ENCODE assay signal across 7 cellular contexts in genomic region chr20:32205502-32206382, GRCh38. TPM values are rescaled to one million over a fixed set of nuclear protein-coding genes. Genes with fewer than 3 reads are reported as not detected.
DNase-seq lines count a peak whose midpoint lies in the region; ATAC-seq and TF ChIP-seq lines count a peak whose summit lies in the region.

No MANE protein-coding gene starts in this region.

- CTCF ChIA-PET in activated B cell treated with CpG ODN at 0.5 μM for 24 hours (lab: Charles Lee) = interaction anchor here (0.6 kb wide), 1 partner anchor 298 kb away, joined by 3 read pairs; no protein-coding TSS in a partner anchor

- H3K9me3 Mint-ChIP-seq in activated B cell treated with CpG ODN at 0.5 μM for 24 hours = no peaks in the 10 kb centered on the region

- no peaks in the 10 kb centered on the region for H3K27me3 Mint-ChIP-seq in activated B cell treated with CpG ODN at 0.5 μM for 24 hours

- ATAC-seq in activated B cell treated with CpG ODN at 0.5 μM for 24 hours (ENCODE audit: low read depth) (no peak), GM18909 (IDR thresholded peaks at IDR 0.05; ENCODE audit: poor library complexity, unreplicated experiment) (no peak), GM18498 (IDR thresholded peaks at IDR 0.05; ENCODE audit: unreplicated experiment) (no peak)

- H3K9me3 ChIP-seq in KOPT-K1 (ENCODE audit: insufficient read depth, low read length, poor library complexity, severe bottlenecking) (no peaks in the 10 kb centered on the region), stomach smooth muscle (ENCODE audit: control insufficient read depth in 2 of 2, low read length in 2 of 2) (no peaks in the 10 kb centered on the region)

- H3K4me3 Mint-ChIP-seq in activated B cell treated with CpG ODN at 0.5 μM for 24 hours = peak overlapping the region; percentile 91

- H3K36me3 ChIP-seq in KOPT-K1 (ENCODE audit: insufficient read depth, low read length) (peaks cover 67% of the 10 kb centered on the region), stomach smooth muscle (ENCODE audit: control insufficient read depth in 2 of 2, insufficient read depth in 2 of 2, low read length in 2 of 2) (peaks cover 10 to 17% of the 10 kb centered on the region in 2 donors)

- peaks cover 63% of the 10 kb centered on the region for H3K4me1 Mint-ChIP-seq in activated B cell treated with CpG ODN at 0.5 μM for 24 hours

- peak overlapping the region; percentile 85 for H3K27ac ChIP-seq in KOPT-K1 (ENCODE audit: low read depth, low read length, poor library complexity, severe bottlenecking)
- peak overlapping the region; percentile 70 for H3K27ac ChIP-seq in stomach smooth muscle (ENCODE audit: low read length)

- H3K4me1 ChIP-seq in stomach smooth muscle (ENCODE audit: control insufficient read depth, insufficient read depth, low read length) = peaks cover 56% of the 10 kb centered on the region

- peak overlapping the region; percentile 99 to 100 for H3K4me3 ChIP-seq in stomach smooth muscle (ENCODE audit: low read length in 2 of 2)

- H3K27me3 ChIP-seq in stomach smooth muscle (ENCODE audit: control insufficient read depth in 1 of 2, insufficient read depth in 2 of 2, low read length in 2 of 2) = no peaks in the 10 kb centered on the region

- H3K36me3 Mint-ChIP-seq in activated B cell treated with CpG ODN at 0.5 μM for 24 hours (ENCODE audit: low read depth) = peaks cover 51% of the 10 kb centered on the region

- H3K27ac Mint-ChIP-seq in activated B cell treated with CpG ODN at 0.5 μM for 24 hours = peak overlapping the region; percentile 85

- TF ChIP-seq CTCF in activated B cell treated with CpG ODN at 0.5 μM for 24 hours (IDR thresholded peaks at IDR 0.05) = no peak

- intact Hi-C loops in activated B cell treated with CpG ODN at 0.5 μM for 24 hours (cut with micrococcal nuclease) = loop anchor here (5.0 to 10.0 kb wide), 5 partner anchors 153 to 767 kb away; partner anchors contain the start of genes HCK and PDRG1

- H3K9ac ChIP-seq in stomach smooth muscle (ENCODE audit: low read length in 2 of 2) = peak overlapping the region; percentile 92 to 99

- POLR2A ChIA-PET in activated B cell treated with CpG ODN at 0.5 μM for 24 hours (lab: Charles Lee) = interaction anchor here (1.6 kb wide), 1 partner anchor 96 kb away, joined by 3 read pairs; the partner anchor contains the start of gene TM9SF4

- no peak for DNase-seq in activated B cell treated with CpG ODN at 0.5 μM for 24 hours
- DNase-seq in hepatic stellate cell (ENCODE audit: low spot score) = peak; percentile 22
- DNase-seq in SHP77 (lab: John Stamatoyannopoulos, UW) = no peak

RNA-seq across cellular contexts. Expression of gene PLAGL2, which starts 1.8 kb away (rescaled TPM):
- total RNA-seq in activated B cell treated with CpG ODN at 0.5 μM for 24 hours = 17.3 and 17.9 TPM in 2 replicates

RNA-seq across cellular contexts. Expression of gene POFUT1, which starts 1.9 kb away (rescaled TPM):
- 20.4 and 24.0 TPM in 2 replicates for total RNA-seq in activated B cell treated with CpG ODN at 0.5 μM for 24 hours
